16 cellular contexts compared by ENCODE assay signal in the genomic region with DNA sequence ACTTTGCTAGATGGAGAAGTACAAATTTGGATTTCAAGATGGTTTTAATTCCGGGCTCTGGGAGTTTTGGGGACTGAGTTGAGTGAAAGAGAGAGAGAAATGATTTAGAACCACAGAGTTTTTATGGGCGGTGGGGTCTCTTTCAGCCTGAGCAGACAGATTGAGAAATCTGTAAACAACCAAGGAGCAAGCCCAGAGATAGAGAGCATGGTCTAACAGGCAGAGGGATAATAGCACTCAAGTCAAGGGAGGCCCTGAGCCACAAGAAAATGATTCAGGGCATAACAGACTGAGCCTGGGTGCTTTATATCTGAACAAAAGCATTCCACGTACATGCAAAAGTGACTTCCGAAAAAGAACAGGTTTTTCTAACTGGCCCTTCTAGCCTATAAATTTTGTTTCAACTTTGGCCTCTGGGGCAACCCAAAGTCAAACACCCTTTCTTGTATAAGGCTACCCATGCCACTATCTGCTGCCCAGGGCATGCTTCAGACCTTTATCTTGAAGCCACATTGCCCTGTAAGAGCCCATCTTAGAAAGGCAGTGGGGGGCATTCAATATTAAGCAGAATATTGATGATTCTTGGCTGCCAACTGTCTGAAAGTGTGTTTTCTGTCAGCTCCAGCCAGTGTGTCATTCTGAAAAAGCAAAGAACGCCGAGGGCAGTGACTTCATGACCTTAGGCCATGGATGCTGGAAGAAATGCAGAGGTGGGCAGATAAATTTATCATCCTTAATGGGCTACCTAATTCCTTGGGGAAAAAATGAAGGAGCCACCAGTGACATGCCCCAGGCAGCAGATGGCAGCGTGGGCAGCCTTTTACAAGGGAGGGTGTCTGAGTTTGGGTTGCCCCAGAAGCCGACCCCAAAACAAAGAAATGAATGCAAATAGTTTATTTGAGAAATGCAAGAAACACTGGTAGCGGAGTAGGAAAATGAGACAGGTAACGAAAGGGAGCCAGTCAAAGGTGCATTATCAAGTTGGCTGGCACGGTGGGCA.
DNase-seq lines count a peak whose midpoint lies in the region; ATAC-seq and TF ChIP-seq lines count a peak whose summit lies in the region.
"Had no signal": no experiment of that assay in that cellular context is flagged by ENCODE, and none has a peak within 500 bp of the region (broad histone marks: within the 10 kb centered on the region; RNA-seq: fewer than 3 reads in every experiment).

No MANE protein-coding gene starts in this region.

- no peaks in the 10 kb centered on the region for H3K27me3 Mint-ChIP-seq in activated naive CD8-positive, alpha-beta T cell treated with anti-CD3 and anti-CD28 coated beads, Interleukin-2, amount 50 U/mL, for 24 hours
- no peaks in the 10 kb centered on the region for H3K27me3 Mint-ChIP-seq in activated naive CD8-positive, alpha-beta T cell treated with anti-CD3 and anti-CD28 coated beads for 36 hours
- H3K27me3 Mint-ChIP-seq: CD4-positive, alpha-beta T cell had no signal

- TF ChIP-seq EP300 in esophagus muscularis mucosa (IDR thresholded peaks at IDR 0.05) = no peak

- H3K9me3 ChIP-seq in esophagus muscularis mucosa = peaks cover 0 to 14% (median 0%) of the 10 kb centered on the region in 4 donors
- H3K9me3 ChIP-seq: SJSA1 had no signal

- TF ChIP-seq POLR2A in esophagus muscularis mucosa (IDR thresholded peaks at IDR 0.05; ENCODE audit: low read depth) = no peak

- WGBS in esophagus muscularis mucosa = 72% methylated on average over 11 of the region's 11 CpGs

- DNase-seq in activated naive CD8-positive, alpha-beta T cell treated with anti-CD3 and anti-CD28 coated beads, Interleukin-2, amount 50 U/mL, for 24 hours = no peak
- no peak for DNase-seq in activated naive CD8-positive, alpha-beta T cell treated with anti-CD3 and anti-CD28 coated beads for 36 hours
- DNase-seq in NCI-H69 (lab: John Stamatoyannopoulos, UW) (peak; percentile 28), esophagus muscularis mucosa (ENCODE audit: extremely low spot score) (no peak), caudate nucleus (lab: John Stamatoyannopoulos, UW) (no peak)
- no peak for DNase-seq in stimulated activated effector memory CD8-positive, alpha-beta T cell treated with anti-CD3 and anti-CD28 coated beads, Interleukin-12 subunit alpha, Interleukin-12 subunit beta, amount 100 ng/mL, for 72 hours (ENCODE audit: low spot score in 2 of 2)
- DNase-seq: CD4-positive, alpha-beta T cell; effector memory CD8-positive, alpha-beta T cell; glutamatergic neuron; kidney glomerular epithelial cell; NCI-H1694; NK-92 treated with Interleukin-12 subunit alpha and Interleukin-12 subunit beta, amount 100 ng/mL, for 24 hours had no signal

- peak in 2 of 3 experiments; percentile 19 to 25 for TF ChIP-seq CTCF in esophagus muscularis mucosa (IDR thresholded peaks at IDR 0.05)

- H3K27ac Mint-ChIP-seq in activated naive CD8-positive, alpha-beta T cell treated with anti-CD3 and anti-CD28 coated beads, Interleukin-2, amount 50 U/mL, for 24 hours = peak overlapping the region; percentile 92
- H3K27ac Mint-ChIP-seq in activated naive CD8-positive, alpha-beta T cell treated with anti-CD3 and anti-CD28 coated beads for 36 hours = no peak overlapping the region
- peak overlapping the region; percentile 91 for H3K27ac Mint-ChIP-seq in stimulated activated effector memory CD8-positive, alpha-beta T cell treated with anti-CD3 and anti-CD28 coated beads, Interleukin-12 subunit alpha, Interleukin-12 subunit beta, amount 100 ng/mL, for 72 hours
- H3K27ac Mint-ChIP-seq: CD4-positive, alpha-beta T cell had no signal

- no peak overlapping the region for H3K4me3 ChIP-seq in esophagus muscularis mucosa
- H3K4me3 ChIP-seq: K562, SJSA1 had no signal

- H3K4me1 ChIP-seq in esophagus muscularis mucosa = peaks cover 0 to 10% (median 2%) of the 10 kb centered on the region in 4 donors

- no peak for ATAC-seq in activated naive CD8-positive, alpha-beta T cell treated with anti-CD3 and anti-CD28 coated beads, Interleukin-2, amount 50 U/mL, for 24 hours
- no peak for ATAC-seq in stimulated activated effector memory CD8-positive, alpha-beta T cell treated with anti-CD3 and anti-CD28 coated beads, Interleukin-12 subunit alpha, Interleukin-12 subunit beta, amount 100 ng/mL, for 72 hours
- ATAC-seq in HG03469 (IDR thresholded peaks at IDR 0.05; ENCODE audit: unreplicated experiment) (no peak), GM21786 (IDR thresholded peaks at IDR 0.05; ENCODE audit: unreplicated experiment) (no peak)
- ATAC-seq: effector memory CD8-positive, alpha-beta T cell had no signal

- no peaks in the 10 kb centered on the region for H3K36me3 ChIP-seq in esophagus muscularis mucosa
- H3K36me3 ChIP-seq: SJSA1 had no signal

- peaks cover 14% of the 10 kb centered on the region for H3K9me3 Mint-ChIP-seq in activated naive CD8-positive, alpha-beta T cell treated with anti-CD3 and anti-CD28 coated beads, Interleukin-2, amount 50 U/mL, for 24 hours
- peaks cover 2% of the 10 kb centered on the region for H3K9me3 Mint-ChIP-seq in activated naive CD8-positive, alpha-beta T cell treated with anti-CD3 and anti-CD28 coated beads for 36 hours
- no peaks in the 10 kb centered on the region for H3K9me3 Mint-ChIP-seq in stimulated activated effector memory CD8-positive, alpha-beta T cell treated with anti-CD3 and anti-CD28 coated beads, Interleukin-12 subunit alpha, Interleukin-12 subunit beta, amount 100 ng/mL, for 72 hours
- H3K9me3 Mint-ChIP-seq: CD4-positive, alpha-beta T cell had no signal

- H3K4me1 Mint-ChIP-seq in activated naive CD8-positive, alpha-beta T cell treated with anti-CD3 and anti-CD28 coated beads, Interleukin-2, amount 50 U/mL, for 24 hours = peaks cover 77% of the 10 kb centered on the region
- H3K4me1 Mint-ChIP-seq in activated naive CD8-positive, alpha-beta T cell treated with anti-CD3 and anti-CD28 coated beads for 36 hours = peaks cover 33% of the 10 kb centered on the region
- peaks cover 18% of the 10 kb centered on the region for H3K4me1 Mint-ChIP-seq in stimulated activated effector memory CD8-positive, alpha-beta T cell treated with anti-CD3 and anti-CD28 coated beads, Interleukin-12 subunit alpha, Interleukin-12 subunit beta, amount 100 ng/mL, for 72 hours

- intact Hi-C loops in esophagus muscularis mucosa (cut with DNase I) = no loop called here

- H3K27me3 ChIP-seq in esophagus muscularis mucosa = no peaks in the 10 kb centered on the region
- H3K27me3 ChIP-seq: SJSA1 had no signal

- peaks cover 2% of the 10 kb centered on the region for H3K36me3 Mint-ChIP-seq in activated naive CD8-positive, alpha-beta T cell treated with anti-CD3 and anti-CD28 coated beads, Interleukin-2, amount 50 U/mL, for 24 hours (ENCODE audit: low read depth)
- peaks cover 8% of the 10 kb centered on the region for H3K36me3 Mint-ChIP-seq in activated naive CD8-positive, alpha-beta T cell treated with anti-CD3 and anti-CD28 coated beads for 36 hours
- H3K36me3 Mint-ChIP-seq in stimulated activated effector memory CD8-positive, alpha-beta T cell treated with anti-CD3 and anti-CD28 coated beads, Interleukin-12 subunit alpha, Interleukin-12 subunit beta, amount 100 ng/mL, for 72 hours = no peaks in the 10 kb centered on the region

- no peak overlapping the region for H3K27ac ChIP-seq in esophagus muscularis mucosa (replicated peaks in 1 of 4)
- no peak overlapping the region for H3K27ac ChIP-seq in caudate nucleus (ENCODE audit: low read depth, low read length)
- H3K27ac ChIP-seq: SJSA1 had no signal

- no peak overlapping the region for H3K4me3 Mint-ChIP-seq in activated naive CD8-positive, alpha-beta T cell treated with anti-CD3 and anti-CD28 coated beads, Interleukin-2, amount 50 U/mL, for 24 hours
- no peak overlapping the region for H3K4me3 Mint-ChIP-seq in activated naive CD8-positive, alpha-beta T cell treated with anti-CD3 and anti-CD28 coated beads for 36 hours
- no peak overlapping the region for H3K4me3 Mint-ChIP-seq in stimulated activated effector memory CD8-positive, alpha-beta T cell treated with anti-CD3 and anti-CD28 coated beads, Interleukin-12 subunit alpha, Interleukin-12 subunit beta, amount 100 ng/mL, for 72 hours
- H3K4me3 Mint-ChIP-seq: CD4-positive, alpha-beta T cell had no signal
